9 cellular contexts compared by ENCODE assay signal in the genomic region with DNA sequence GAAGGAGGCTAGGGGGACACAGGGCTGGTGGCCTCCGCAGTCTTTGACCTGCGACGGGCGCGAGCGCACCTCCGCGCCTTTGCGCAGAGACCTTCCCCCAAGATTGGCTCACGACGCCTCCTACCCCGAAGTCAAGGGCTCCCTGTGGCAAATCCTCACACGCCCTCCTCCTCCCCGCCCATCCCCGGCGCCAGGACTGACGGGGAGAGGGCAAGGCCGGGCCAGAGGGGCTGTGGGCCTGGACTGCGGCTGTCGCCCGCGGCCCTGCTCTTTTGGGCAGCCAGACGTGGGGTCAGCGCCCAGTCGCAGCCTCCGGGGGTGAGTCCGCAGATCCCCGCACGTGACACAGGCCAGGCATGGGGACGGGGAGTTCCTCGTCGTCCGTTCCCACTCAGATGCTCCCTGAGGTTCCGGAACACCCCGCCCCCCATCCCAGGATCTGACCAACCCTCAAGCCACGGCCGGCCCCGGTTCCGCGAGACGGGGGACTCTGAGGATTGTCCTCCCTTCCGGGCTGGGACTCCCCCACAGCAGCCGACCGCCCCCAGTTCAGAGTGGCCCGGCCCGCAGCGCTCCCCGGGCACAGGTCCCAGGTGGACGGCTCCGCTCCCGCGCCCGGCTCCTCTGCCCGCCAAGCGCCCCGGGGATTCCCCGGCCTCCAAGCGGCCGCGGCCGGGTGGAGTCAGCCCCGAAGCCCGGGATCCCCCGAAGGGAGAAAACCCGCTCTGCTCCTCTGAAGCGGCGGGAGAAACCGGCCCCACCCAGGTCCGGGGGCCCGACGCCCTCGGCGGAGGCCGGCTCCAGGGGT. TPM values are rescaled to one million over a fixed set of nuclear protein-coding genes. Genes with fewer than 3 reads are reported as not detected.
DNase-seq lines count a peak whose midpoint lies in the region; ATAC-seq, FAIRE-seq and TF ChIP-seq lines count a peak whose summit lies in the region.
"Had no signal": no experiment of that assay in that cellular context is flagged by ENCODE, and none has a peak within 500 bp of the region (broad histone marks: within the 10 kb centered on the region; RNA-seq: fewer than 3 reads in every experiment).

No MANE protein-coding gene starts in this region.

- H2AFZ ChIP-seq in DND-41 (ENCODE audit: low read depth, low read length) (peak overlapping the region; percentile 65), KMS-11 (ENCODE audit: low read depth) (peak overlapping the region; percentile 93)

- H3K4me3 ChIP-seq in DND-41 (ENCODE audit: low read depth in 1 of 2, low read length in 2 of 2) (peak overlapping the region; percentile 56 to 92), KMS-11 (IDR thresholded peaks at IDR 0.05; ENCODE audit: insufficient read depth, low read depth, low read length) (no peak overlapping the region), rectal smooth muscle tissue (ENCODE audit: low read length) (peak overlapping the region; percentile 54)

- FAIRE-seq in RCC 7860 (lab: Jason Lieb, UNC) = no peak
- FAIRE-seq: TTC549 had no signal

- H3K79me2 ChIP-seq in DND-41 (ENCODE audit: insufficient read depth, low read length) (peaks cover 41% of the 10 kb centered on the region), KMS-11 (ENCODE audit: insufficient read depth, low read depth) (peaks cover 8% of the 10 kb centered on the region; the same call in 1 of the 2 replicates)

- H3K36me3 ChIP-seq in DND-41 (ENCODE audit: insufficient read depth, low read length) = no peaks in the 10 kb centered on the region; the same call in none of the 2 replicates
- no peaks in the 10 kb centered on the region for H3K36me3 ChIP-seq in KMS-11 (ENCODE audit: insufficient read depth)
- no peaks in the 10 kb centered on the region for H3K36me3 ChIP-seq in rectal smooth muscle tissue (ENCODE audit: control insufficient read depth, insufficient read depth, low read length)

- no peaks in the 10 kb centered on the region for H3K9me3 Mint-ChIP-seq in activated T-cell treated with anti-CD3 and anti-CD28 coated beads, Interleukin-2, amount 50 U/mL, for 24 hours

- H3K4me2 ChIP-seq in DND-41 (ENCODE audit: insufficient read depth, low read length) = peak overlapping the region; percentile 68
- peak overlapping the region; percentile 90 for H3K4me2 ChIP-seq in KMS-11

- no peaks in the 10 kb centered on the region for H3K27me3 ChIP-seq in DND-41 (ENCODE audit: insufficient read depth, low read length, poor library complexity)
- H3K27me3 ChIP-seq in KMS-11 (ENCODE audit: insufficient read depth, low read depth) = no peaks in the 10 kb centered on the region
- peaks cover 15% of the 10 kb centered on the region for H3K27me3 ChIP-seq in rectal smooth muscle tissue (ENCODE audit: control insufficient read depth, insufficient read depth, low read length)

- H3K27ac ChIP-seq in DND-41 (ENCODE audit: low read length) = peak overlapping the region; percentile 51
- H3K27ac ChIP-seq in KMS-11 = peak overlapping the region; percentile 82
- no peak overlapping the region for H3K27ac ChIP-seq in rectal smooth muscle tissue (ENCODE audit: low read depth, low read length)

- no peak overlapping the region for H3K27ac Mint-ChIP-seq in activated T-cell treated with anti-CD3 and anti-CD28 coated beads, Interleukin-2, amount 50 U/mL, for 24 hours

- no peaks in the 10 kb centered on the region for H3K9me3 ChIP-seq in DND-41 (ENCODE audit: insufficient read depth, low read length, severe bottlenecking)

- peak overlapping the region; percentile 79 for H3K9ac ChIP-seq in DND-41 (ENCODE audit: low read depth, low read length)
- peak overlapping the region; percentile 88 for H3K9ac ChIP-seq in KMS-11
- H3K9ac ChIP-seq in rectal smooth muscle tissue (ENCODE audit: low read length) = no peak overlapping the region

- H3K36me3 Mint-ChIP-seq in activated T-cell treated with anti-CD3 and anti-CD28 coated beads, Interleukin-2, amount 50 U/mL, for 24 hours (ENCODE audit: low read depth) = no peaks in the 10 kb centered on the region

- TF ChIP-seq CTCF in DND-41 (IDR thresholded peaks at IDR 0.05; ENCODE audit: borderline replicate concordance, extremely low read depth, low read length, poor library complexity, severe bottlenecking) (no peak), KMS-11 (conservative IDR thresholded peaks at IDR 0.05; ENCODE audit: low read depth, low read length) (no peak)

- peak overlapping the region; percentile 64 for H3K4me3 Mint-ChIP-seq in activated T-cell treated with anti-CD3 and anti-CD28 coated beads, Interleukin-2, amount 50 U/mL, for 24 hours

- peaks cover 23% of the 10 kb centered on the region for H3K27me3 Mint-ChIP-seq in activated T-cell treated with anti-CD3 and anti-CD28 coated beads, Interleukin-2, amount 50 U/mL, for 24 hours

- no peak for DNase-seq in DND-41
- peak; percentile 60 for DNase-seq in activated T-cell treated with anti-CD3 and anti-CD28 coated beads, Interleukin-2, amount 50 U/mL, for 24 hours
- DNase-seq in Right ventricle myocardium superior = peak; percentile 64
- no peak for DNase-seq in RCC 7860 (ENCODE audit: low spot score)
- no peak for DNase-seq in SIG-M5 treated with dmso at 0.1 percent for 504 hours (lab: John Stamatoyannopoulos, UW; ENCODE audit: unreplicated experiment)

- H3K4me1 Mint-ChIP-seq in activated T-cell treated with anti-CD3 and anti-CD28 coated beads, Interleukin-2, amount 50 U/mL, for 24 hours (ENCODE audit: low read depth) = peaks cover 26% of the 10 kb centered on the region

- H4K20me1 ChIP-seq in DND-41 (ENCODE audit: insufficient read depth, low read length) (peaks cover 33% of the 10 kb centered on the region), KMS-11 (ENCODE audit: insufficient read depth) (no peaks in the 10 kb centered on the region)

- intact Hi-C loops in Right ventricle myocardium superior (cut with DNase I) = loop anchor here (5.0 kb wide), 2 partner anchors 44 to 101 kb away; no protein-coding TSS in a partner anchor

- ATAC-seq in DND-41 (ENCODE audit: insufficient read depth, low read depth) = peak; percentile 29
- ATAC-seq in GM21619 (IDR thresholded peaks at IDR 0.05; ENCODE audit: unreplicated experiment) = peak; percentile 28
- ATAC-seq in Right ventricle myocardium superior (ENCODE audit: poor library complexity) = peak; percentile 60

- peaks cover 46% of the 10 kb centered on the region for H3K4me1 ChIP-seq in DND-41 (ENCODE audit: insufficient read depth, low read length)
- H3K4me1 ChIP-seq in KMS-11 (ENCODE audit: low read depth, poor library complexity, severe bottlenecking) = peaks cover 17% of the 10 kb centered on the region
- peaks cover 2% of the 10 kb centered on the region for H3K4me1 ChIP-seq in rectal smooth muscle tissue (ENCODE audit: control insufficient read depth, insufficient read depth, low read length)

RNA-seq across cellular contexts. Expression of a gene that starts 0.5 kb away (rescaled TPM):
- total RNA-seq in Right ventricle myocardium superior = 2.9 TPM

Comparison
In these comparisons a context has a peak if more than half of its experiments do, and no peak if none do; other contexts are left out.
1. DNase-seq: peak in activated T-cell treated with anti-CD3 and anti-CD28 coated beads, Interleukin-2, amount 50 U/mL, for 24 hours (single experiment) and Right ventricle myocardium superior (single experiment); none in DND-41 (single experiment), RCC 7860 (single experiment) and SIG-M5 treated with dmso at 0.1 percent for 504 hours (single experiment).
2. Peak in every context shown above with its lines, with median percentiles within 50 percentile points of each other: ATAC-seq.